Comparison of ENCODE assay signal across 1 cellular context in genomic region chr4:498328-498919, GRCh38.
TF ChIP-seq lines count a peak whose summit lies in the region.

No MANE protein-coding gene starts in this region.

TF ChIP-seq in GM23338, 12 proteins besides CTCF, POLR2A, EP300 and RAD21 (continued from another document):
- no peak for TF ChIP-seq ZNF462 (CRISPR knock-in tag; IDR thresholded peaks at IDR 0.05)
- TF ChIP-seq EZH2 (IDR thresholded peaks at IDR 0.05; ENCODE audit: low read depth, unreplicated experiment) = no peak
- no peak for TF ChIP-seq POLR2AphosphoS5 (IDR thresholded peaks at IDR 0.05; ENCODE audit: low read depth)
- TF ChIP-seq ZNF331 (CRISPR knock-in tag; IDR thresholded peaks at IDR 0.05; ENCODE audit: low read depth) = no peak
- no peak for TF ChIP-seq REST (IDR thresholded peaks at IDR 0.05; ENCODE audit: unreplicated experiment)
- no peak for TF ChIP-seq ETS1 (IDR thresholded peaks at IDR 0.05)
- TF ChIP-seq NANOG (IDR thresholded peaks at IDR 0.05; ENCODE audit: borderline replicate concordance) = no peak
- no peak for TF ChIP-seq STAT1 (IDR thresholded peaks at IDR 0.05; ENCODE audit: unreplicated experiment)
- TF ChIP-seq JUNB (IDR thresholded peaks at IDR 0.05; ENCODE audit: unreplicated experiment) = no peak
- no peak for TF ChIP-seq EZH2phosphoT487 (IDR thresholded peaks at IDR 0.05; ENCODE audit: unreplicated experiment)
- TF ChIP-seq CREB1 (CRISPR knock-in tag; IDR thresholded peaks at IDR 0.05; ENCODE audit: low read depth) = no peak
